1 cellular context compared by ENCODE assay signal in the genomic region with DNA sequence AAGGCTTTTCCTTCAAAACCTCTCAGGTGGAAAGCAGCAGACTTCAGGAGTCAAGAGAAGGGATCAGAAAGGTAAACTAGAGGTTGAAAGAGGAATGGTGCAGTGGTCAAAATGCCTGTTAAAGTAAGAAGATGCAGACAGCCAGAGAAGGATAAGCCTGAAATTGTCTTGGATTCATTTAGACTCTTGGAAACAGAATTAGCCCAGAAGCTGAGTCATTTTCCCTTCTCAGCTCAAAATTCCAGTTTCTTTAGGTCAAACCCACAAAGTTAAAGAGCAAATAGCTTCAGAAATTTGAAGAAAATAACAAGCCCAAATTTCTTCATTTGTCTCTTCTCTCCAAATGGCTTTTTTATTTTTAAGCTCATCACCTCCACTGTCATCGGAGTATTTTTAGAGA.
TF ChIP-seq lines count a peak whose summit lies in the region.

No MANE protein-coding gene starts in this region.

TF ChIP-seq in GM23338, 12 proteins besides CTCF, POLR2A, EP300 and RAD21 (continued from another document):
- TF ChIP-seq, protein P1, sequence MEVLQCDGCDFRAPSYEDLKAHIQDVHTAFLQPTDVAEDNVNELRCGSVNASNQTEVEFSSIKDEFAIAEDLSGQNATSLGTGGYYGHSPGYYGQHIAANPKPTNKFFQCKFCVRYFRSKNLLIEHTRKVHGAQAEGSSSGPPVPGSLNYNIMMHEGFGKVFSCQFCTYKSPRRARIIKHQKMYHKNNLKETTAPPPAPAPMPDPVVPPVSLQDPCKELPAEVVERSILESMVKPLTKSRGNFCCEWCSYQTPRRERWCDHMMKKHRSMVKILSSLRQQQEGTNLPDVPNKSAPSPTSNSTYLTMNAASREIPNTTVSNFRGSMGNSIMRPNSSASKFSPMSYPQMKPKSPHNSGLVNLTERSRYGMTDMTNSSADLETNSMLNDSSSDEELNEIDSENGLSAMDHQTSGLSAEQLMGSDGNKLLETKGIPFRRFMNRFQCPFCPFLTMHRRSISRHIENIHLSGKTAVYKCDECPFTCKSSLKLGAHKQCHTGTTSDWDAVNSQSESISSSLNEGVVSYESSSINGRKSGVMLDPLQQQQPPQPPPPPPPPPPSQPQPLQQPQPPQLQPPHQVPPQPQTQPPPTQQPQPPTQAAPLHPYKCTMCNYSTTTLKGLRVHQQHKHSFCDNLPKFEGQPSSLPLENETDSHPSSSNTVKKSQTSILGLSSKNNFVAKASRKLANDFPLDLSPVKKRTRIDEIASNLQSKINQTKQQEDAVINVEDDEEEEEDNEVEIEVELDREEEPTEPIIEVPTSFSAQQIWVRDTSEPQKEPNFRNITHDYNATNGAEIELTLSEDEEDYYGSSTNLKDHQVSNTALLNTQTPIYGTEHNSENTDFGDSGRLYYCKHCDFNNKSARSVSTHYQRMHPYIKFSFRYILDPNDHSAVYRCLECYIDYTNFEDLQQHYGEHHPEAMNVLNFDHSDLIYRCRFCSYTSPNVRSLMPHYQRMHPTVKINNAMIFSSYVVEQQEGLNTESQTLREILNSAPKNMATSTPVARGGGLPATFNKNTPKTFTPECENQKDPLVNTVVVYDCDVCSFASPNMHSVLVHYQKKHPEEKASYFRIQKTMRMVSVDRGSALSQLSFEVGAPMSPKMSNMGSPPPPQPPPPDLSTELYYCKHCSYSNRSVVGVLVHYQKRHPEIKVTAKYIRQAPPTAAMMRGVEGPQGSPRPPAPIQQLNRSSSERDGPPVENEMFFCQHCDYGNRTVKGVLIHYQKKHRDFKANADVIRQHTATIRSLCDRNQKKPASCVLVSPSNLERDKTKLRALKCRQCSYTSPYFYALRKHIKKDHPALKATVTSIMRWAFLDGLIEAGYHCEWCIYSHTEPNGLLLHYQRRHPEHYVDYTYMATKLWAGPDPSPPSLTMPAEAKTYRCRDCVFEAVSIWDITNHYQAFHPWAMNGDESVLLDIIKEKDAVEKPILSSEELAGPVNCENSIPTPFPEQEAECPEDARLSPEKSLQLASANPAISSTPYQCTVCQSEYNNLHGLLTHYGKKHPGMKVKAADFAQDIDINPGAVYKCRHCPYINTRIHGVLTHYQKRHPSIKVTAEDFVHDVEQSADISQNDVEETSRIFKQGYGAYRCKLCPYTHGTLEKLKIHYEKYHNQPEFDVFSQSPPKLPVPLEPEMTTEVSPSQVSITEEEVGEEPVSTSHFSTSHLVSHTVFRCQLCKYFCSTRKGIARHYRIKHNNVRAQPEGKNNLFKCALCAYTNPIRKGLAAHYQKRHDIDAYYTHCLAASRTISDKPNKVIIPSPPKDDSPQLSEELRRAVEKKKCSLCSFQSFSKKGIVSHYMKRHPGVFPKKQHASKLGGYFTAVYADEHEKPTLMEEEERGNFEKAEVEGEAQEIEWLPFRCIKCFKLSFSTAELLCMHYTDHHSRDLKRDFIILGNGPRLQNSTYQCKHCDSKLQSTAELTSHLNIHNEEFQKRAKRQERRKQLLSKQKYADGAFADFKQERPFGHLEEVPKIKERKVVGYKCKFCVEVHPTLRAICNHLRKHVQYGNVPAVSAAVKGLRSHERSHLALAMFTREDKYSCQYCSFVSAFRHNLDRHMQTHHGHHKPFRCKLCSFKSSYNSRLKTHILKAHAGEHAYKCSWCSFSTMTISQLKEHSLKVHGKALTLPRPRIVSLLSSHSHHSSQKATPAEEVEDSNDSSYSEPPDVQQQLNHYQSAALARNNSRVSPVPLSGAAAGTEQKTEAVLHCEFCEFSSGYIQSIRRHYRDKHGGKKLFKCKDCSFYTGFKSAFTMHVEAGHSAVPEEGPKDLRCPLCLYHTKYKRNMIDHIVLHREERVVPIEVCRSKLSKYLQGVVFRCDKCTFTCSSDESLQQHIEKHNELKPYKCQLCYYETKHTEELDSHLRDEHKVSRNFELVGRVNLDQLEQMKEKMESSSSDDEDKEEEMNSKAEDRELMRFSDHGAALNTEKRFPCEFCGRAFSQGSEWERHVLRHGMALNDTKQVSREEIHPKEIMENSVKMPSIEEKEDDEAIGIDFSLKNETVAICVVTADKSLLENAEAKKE (CRISPR knock-in tag; IDR thresholded peaks at IDR 0.05): no peak
- TF ChIP-seq JUNB (IDR thresholded peaks at IDR 0.05; ENCODE audit: unreplicated experiment): no peak
